Comparison of ENCODE assay signal across 8 cellular contexts in genomic region chr9:32572900-32573523, GRCh38. TPM values are rescaled to one million over a fixed set of nuclear protein-coding genes. Genes with fewer than 3 reads are reported as not detected.
DNase-seq lines count a peak whose midpoint lies in the region; ATAC-seq and TF ChIP-seq lines count a peak whose summit lies in the region.

NDUFB6 (minus strand) TSS chr9:32573159; CDS start chr9:32573060, 99 bp downstream.

- intact Hi-C loops in T-helper 2 cell treated with Interferon-gamma antibody and Interleukin-4, amounts not matched to agents 100 ng/mL and 5 ng/mL, for 36 hours (cut with micrococcal nuclease): loop anchor here (1.0 to 5.0 kb wide), 8 partner anchors 21 to 594 kb away; partner anchors contain the start of genes ACO1, APTX, B4GALT1 and DNAJA1
- intact Hi-C loops in vagina (cut with DNase I): loop anchor here (10.0 kb wide), 1 partner anchor 422 kb away; no protein-coding TSS in a partner anchor

- peak; percentile 74 for ATAC-seq in GM18499 (IDR thresholded peaks at IDR 0.05; ENCODE audit: insufficient read depth, unreplicated experiment)
- ATAC-seq in HG02943 (IDR thresholded peaks at IDR 0.05; ENCODE audit: low read depth, unreplicated experiment): peak; percentile 86

- DNase-seq in NCI-H187 treated with DMSO at 0.1 percent for 48 hours (lab: John Stamatoyannopoulos, UW): peak; percentile 26
- DNase-seq in anterior cingulate cortex (lab: John Stamatoyannopoulos, UW): peak; percentile 49 to 96 (median 87)
- DNase-seq in right atrium auricular region (ENCODE audit: low spot score): peak; percentile 94
- DNase-seq in putamen (ENCODE audit: low spot score): peak; percentile 93
- peak in 1 of 2 donors; percentile 94 for DNase-seq in vagina (ENCODE audit: extremely low spot score in 2 of 2)

- H3K36me3 ChIP-seq in right atrium auricular region: peaks cover 11% of the 10 kb centered on the region
- H3K36me3 ChIP-seq in vagina: no peaks in the 10 kb centered on the region

- TF ChIP-seq POLR2A in vagina (IDR thresholded peaks at IDR 0.05): peak in 1 of 2 donors; percentile 44

- peaks cover 0 to 32% of the 10 kb centered on the region in 2 donors for H3K4me1 ChIP-seq in right atrium auricular region
- H3K4me1 ChIP-seq in vagina: peaks cover 24% of the 10 kb centered on the region

- no peak for TF ChIP-seq CTCF in right atrium auricular region (IDR thresholded peaks at IDR 0.05)
- TF ChIP-seq CTCF in vagina (IDR thresholded peaks at IDR 0.05): no peak

- H3K4me3 ChIP-seq in right atrium auricular region: peak within 1 kb of the TSS; percentile 77 to 92
- H3K4me3 ChIP-seq in vagina: peak within 1 kb of the TSS; percentile 60 to 76

- H3K27ac ChIP-seq in right atrium auricular region (peak within 1 kb of the TSS; percentile 89 to 93), vagina (peak within 1 kb of the TSS; percentile 83)

- H3K27me3 ChIP-seq in right atrium auricular region (no peaks in the 10 kb centered on the region), vagina (no peaks in the 10 kb centered on the region)

- H3K9me3 ChIP-seq in right atrium auricular region (no peaks in the 10 kb centered on the region), vagina (no peaks in the 10 kb centered on the region)

RNA-seq across cellular contexts. Expression of gene NDUFB6, which starts in this region (rescaled TPM):
- total RNA-seq in T-helper 2 cell treated with Interferon-gamma antibody and Interleukin-4, amounts not matched to agents 100 ng/mL and 5 ng/mL, for 36 hours: 40.1 and 44.3 TPM in 2 replicates
- total RNA-seq in right atrium auricular region: 100 to 1,000 TPM in 1 of 2 donors, 10 to 100 TPM in 1; 70.1 to 134 TPM
- 28.0 TPM for total RNA-seq in vagina
